ENCODE assay signal across 10 cellular contexts in genomic region chr5:173670791-173671120, GRCh38. TPM values are rescaled to one million over a fixed set of nuclear protein-coding genes. Genes with fewer than 3 reads are reported as not detected.
DNase-seq lines count a peak whose midpoint lies in the region; ATAC-seq and TF ChIP-seq lines count a peak whose summit lies in the region.
"Had no signal": no experiment of that assay in that cellular context is flagged by ENCODE, and none has a peak within 500 bp of the region (broad histone marks: within the 10 kb centered on the region; RNA-seq: fewer than 3 reads in every experiment).

No MANE protein-coding gene starts in this region.

- POLR2A ChIA-PET in MCF 10A (lab: Yijun Ruan, JAX), result interaction anchor here (0.6 to 0.9 kb wide), 2 partner anchors 16 to 826 kb away, joined by 3 to 4 read pairs; no protein-coding TSS in a partner anchor

- H3K36me3 Mint-ChIP-seq in MCF 10A (ENCODE audit: insufficient read depth, unreplicated experiment) (no peaks in the 10 kb centered on the region), immature natural killer cell (no peaks in the 10 kb centered on the region)

- H3K4me3 ChIP-seq in breast epithelium, result peak overlapping the region; percentile 1 to 56 (median 36)
- peak overlapping the region in 4 of 10 donors; percentile 5 to 20 (median 12) for H3K4me3 ChIP-seq in heart right ventricle
- peak overlapping the region in 1 of 2 donors; percentile 19 for H3K4me3 ChIP-seq in aorta (ENCODE audit: low read length in 2 of 2)

- BruUV-seq in MCF 10A (replicated peaks; lab: Mats Ljungman, UMichigan), result no TSS peak

- no peaks in the 10 kb centered on the region for H3K27me3 ChIP-seq in breast epithelium
- H3K27me3 ChIP-seq in heart right ventricle, result peaks cover 0 to 2% (median 0%) of the 10 kb centered on the region in 7 donors
- H3K27me3 ChIP-seq in aorta (ENCODE audit: control insufficient read depth in 1 of 2, insufficient read depth in 2 of 2, low read length in 1 of 2), result no peaks in the 10 kb centered on the region

- H3K27ac Mint-ChIP-seq in MCF 10A (ENCODE audit: low read depth, unreplicated experiment) (no peak overlapping the region), immature natural killer cell (no peak overlapping the region)
- H3K27ac Mint-ChIP-seq: activated CD4-positive, alpha-beta T cell treated with anti-CD3 and anti-CD28 coated beads for 36 hours had no signal

- H3K9me3 ChIP-seq in breast epithelium (peaks cover 0 to 10% of the 10 kb centered on the region in 2 donors), heart right ventricle (peaks cover 0 to 16% (median 0%) of the 10 kb centered on the region in 11 donors), aorta (ENCODE audit: control insufficient read depth, low read length) (peaks cover 8% of the 10 kb centered on the region)

- peaks cover 7% of the 10 kb centered on the region for H3K9me3 Mint-ChIP-seq in MCF 10A (ENCODE audit: unreplicated experiment)
- peaks cover 0 to 2% (median 0%) of the 10 kb centered on the region in 6 donors for H3K9me3 Mint-ChIP-seq in immature natural killer cell

- 26 to 45% methylated on average over 12 of the region's 12 CpGs for WGBS in heart right ventricle, 2 donors
- WGBS in aorta, 2 donors, result 3 to 6% methylated on average over 12 of the region's 12 CpGs

- DNase-seq in breast epithelium (ENCODE audit: low spot score in 2 of 2) (peak; percentile 44 to 65), MCF 10A (ENCODE audit: unreplicated experiment) (no peak), heart right ventricle (no peak), omental fat pad (ENCODE audit: low spot score) (no peak), aorta (no peak), NCI-H510A treated with DMSO at 0.1 percent for 48 hours (lab: John Stamatoyannopoulos, UW) (no peak), immature natural killer cell (no peak)
- DNase-seq: activated CD4-positive, alpha-beta T cell treated with anti-CD3 and anti-CD28 coated beads for 36 hours; NCI-H146 had no signal

- H3K4me1 ChIP-seq in breast epithelium (peaks cover 0 to 2% of the 10 kb centered on the region in 2 donors), heart right ventricle (peaks cover 9 to 41% (median 25%) of the 10 kb centered on the region in 9 donors), aorta (ENCODE audit: control insufficient read depth in 1 of 2, insufficient read depth in 2 of 2, low read length in 2 of 2) (no peaks in the 10 kb centered on the region)

- intact Hi-C loops in breast epithelium (cut with DNase I; ENCODE audit: low total_unique reads) (no loop called here), MCF 10A (cut with micrococcal nuclease) (no loop called here), heart right ventricle (cut with DNase I) (no loop called here), aorta (cut with DNase I) (no loop called here)

- TF ChIP-seq POLR2A in breast epithelium (IDR thresholded peaks at IDR 0.05), result no peak

- H3K4me3 Mint-ChIP-seq in MCF 10A (ENCODE audit: unreplicated experiment) (no peak overlapping the region), immature natural killer cell (no peak overlapping the region)
- H3K4me3 Mint-ChIP-seq: activated CD4-positive, alpha-beta T cell treated with anti-CD3 and anti-CD28 coated beads for 36 hours had no signal

- H3K36me3 ChIP-seq in breast epithelium (no peaks in the 10 kb centered on the region), heart right ventricle (no peaks in the 10 kb centered on the region), aorta (ENCODE audit: control insufficient read depth in 1 of 2, insufficient read depth in 2 of 2, low read length in 1 of 2) (no peaks in the 10 kb centered on the region)

- CTCF ChIA-PET in MCF 10A (lab: Yijun Ruan, JAX), result interaction anchor here (0.6 to 1.4 kb wide), 3 partner anchors 10 to 446 kb away, joined by 4 read pairs; no protein-coding TSS in a partner anchor

- H3K27ac ChIP-seq in breast epithelium (peak overlapping the region; percentile 81 to 82), heart right ventricle (peak overlapping the region in 7 of 10 donors; percentile 8 to 66 (median 41)), aorta (ENCODE audit: low read depth in 1 of 2, low read length in 2 of 2) (peak overlapping the region in 1 of 2 donors; percentile 41)

- H3K27me3 Mint-ChIP-seq in MCF 10A (ENCODE audit: insufficient read depth, unreplicated experiment) (peaks cover 11% of the 10 kb centered on the region), immature natural killer cell (ENCODE audit: low read depth in 3 of 3) (peaks cover 0 to 16% (median 0%) of the 10 kb centered on the region in 3 donors)

- TF ChIP-seq CTCF in breast epithelium (IDR thresholded peaks at IDR 0.05), result no peak
- TF ChIP-seq CTCF in MCF 10A (IDR thresholded peaks at IDR 0.05; ENCODE audit: unreplicated experiment), result no peak
- no peak for TF ChIP-seq CTCF in heart right ventricle (IDR thresholded peaks at IDR 0.05)
- TF ChIP-seq CTCF in omental fat pad (IDR thresholded peaks at IDR 0.05), result no peak

- peak in 6 of 8 donors; percentile 16 to 51 (median 29) for ATAC-seq in heart right ventricle
- peak; percentile 30 for ATAC-seq in omental fat pad (ENCODE audit: low FRiP score)
- peak; percentile 56 for ATAC-seq in aorta (ENCODE audit: low FRiP score)
- ATAC-seq in GM21423 (IDR thresholded peaks at IDR 0.05; ENCODE audit: unreplicated experiment), result no peak
- ATAC-seq: activated CD4-positive, alpha-beta T cell treated with anti-CD3 and anti-CD28 coated beads for 36 hours had no signal

- H3K4me1 Mint-ChIP-seq in MCF 10A (ENCODE audit: insufficient read depth, unreplicated experiment) (peaks cover 7% of the 10 kb centered on the region), immature natural killer cell (no peaks in the 10 kb centered on the region)

RNA-seq across cellular contexts. Expression of gene BOD1, which starts 54.3 kb away (rescaled TPM):
- 10 to 100 TPM; 61.5 to 68.0 (median 64.6) TPM for total RNA-seq in breast epithelium
- total RNA-seq in MCF 10A (2022), result 129 and 139 TPM in 2 replicates
- 10 to 100 TPM; 37.6 to 54.3 (median 46.3) TPM for total RNA-seq in heart right ventricle
- polyA plus RNA-seq in heart right ventricle, result 10 to 100 TPM; 20.2 to 36.7 TPM
- total RNA-seq in omental fat pad, result 10 to 100 TPM; 52.9 to 63.1 (median 57.8) TPM
- total RNA-seq in aorta, result 10 to 100 TPM; 29.2 to 39.5 TPM
- polyA plus RNA-seq in aorta, result 10 to 100 TPM; 27.8 to 48.8 TPM
- 10 to 100 TPM in 1 of 3 donors, 1 to 10 TPM in 2; 4.0 to 12.1 (median 7.3) TPM for polyA plus RNA-seq in immature natural killer cell

Comparison
In these comparisons a context has a peak if more than half of its experiments do, and no peak if none do; other contexts are left out.
1. DNase-seq: peak in breast epithelium (2 of 2); none in MCF 10A (single experiment), heart right ventricle (0 of 2), omental fat pad (single experiment), aorta (0 of 2), NCI-H510A treated with DMSO at 0.1 percent for 48 hours (single experiment) and immature natural killer cell (0 of 3).